In genomic region chr7:97116308-97116707, GRCh38 we compare ENCODE assay signal across 11 cellular contexts. TPM values are rescaled to one million over a fixed set of nuclear protein-coding genes. Genes with fewer than 3 reads are reported as not detected.
A peak's percentile ranks its signal among the peaks of the same experiment; 100 is the strongest.
DNase-seq lines count a peak whose midpoint lies in the region; ATAC-seq, FAIRE-seq and TF ChIP-seq lines count a peak whose summit lies in the region.
"Had no signal": no experiment of that assay in that cellular context is flagged by ENCODE, and none has a peak within 500 bp of the region (broad histone marks: within the 10 kb centered on the region; RNA-seq: fewer than 3 reads in every experiment).

No MANE protein-coding gene starts in this region.

- H3K18ac ChIP-seq in mesendoderm (ENCODE audit: low read length), result no peak overlapping the region

- H2BK5ac ChIP-seq in mesendoderm (ENCODE audit: low read length), result no peak overlapping the region

- no peaks in the 10 kb centered on the region for H3K9me2 ChIP-seq in SU-DHL-6 (replicated peaks; ENCODE audit: insufficient read depth, low read length)

- TF ChIP-seq EP300 in suprapubic skin (IDR thresholded peaks at IDR 0.05), result no peak

- H3K27ac Mint-ChIP-seq in CD4-positive, alpha-beta T cell, result peak overlapping the region; percentile 89
- H3K27ac Mint-ChIP-seq in HFFc6, result peak overlapping the region; percentile 98

- peak overlapping the region; percentile 93 for H4K8ac ChIP-seq in mesendoderm (ENCODE audit: low read depth, low read length)

- no peak for TF ChIP-seq POLR2A in suprapubic skin (IDR thresholded peaks at IDR 0.05)

- intact Hi-C loops in CD4-positive, alpha-beta T cell (cut with DNase I, micrococcal nuclease), result loop anchor here in 1 of 2 experiments (5.0 to 10.0 kb wide), 5 partner anchors 412 to 1761 kb away; partner anchors contain the start of genes BRI3, LMTK2, SEM1 and TECPR1

- H3K36me3 Mint-ChIP-seq in CD4-positive, alpha-beta T cell (ENCODE audit: low read depth), result peaks cover 13% of the 10 kb centered on the region
- H3K36me3 Mint-ChIP-seq in HFFc6 (ENCODE audit: low read depth), result 0 out of 2 replicates have a peak, but pooled peaks cover 4% of the 10 kb centered on the region

- no peaks in the 10 kb centered on the region for H3K9me3 ChIP-seq in CD4-positive, alpha-beta T cell (ENCODE audit: control insufficient read depth, low read length)
- peaks cover 7% of the 10 kb centered on the region; the same call in 1 of the 2 replicates for H3K9me3 ChIP-seq in SU-DHL-6 (ENCODE audit: insufficient read depth, low read length)
- H3K9me3 ChIP-seq in suprapubic skin, result no peaks in the 10 kb centered on the region

- no peak overlapping the region for H4K5ac ChIP-seq in mesendoderm (ENCODE audit: low read length)

- H3K4me3 Mint-ChIP-seq in CD4-positive, alpha-beta T cell, result peak overlapping the region; percentile 97
- peak overlapping the region; percentile 99 for H3K4me3 Mint-ChIP-seq in HFFc6

- no peak for TF ChIP-seq CTCF in CD4-positive, alpha-beta T cell (IDR thresholded peaks at IDR 0.05)
- no peak for TF ChIP-seq CTCF in HFFc6 (IDR thresholded peaks at IDR 0.05)
- no peak for TF ChIP-seq CTCF in SU-DHL-6 (IDR thresholded peaks at IDR 0.05; ENCODE audit: insufficient read depth, low read length, poor library complexity, severe bottlenecking)
- no peak for TF ChIP-seq CTCF in suprapubic skin (IDR thresholded peaks at IDR 0.05)

- H3K79me1 ChIP-seq in mesendoderm (ENCODE audit: low read length), result peaks cover 4% of the 10 kb centered on the region

- POLR2A ChIA-PET in CD4-positive, alpha-beta T cell (lab: Charles Lee), result interaction anchor here (1.4 to 1.7 kb wide), 4 partner anchors 8 to 1135 kb away, joined by 4 to 8 read pairs (median 4); partner anchors contain the start of gene ASNS

- no peak overlapping the region for H3K27ac ChIP-seq in CD4-positive, alpha-beta T cell (ENCODE audit: low read depth, low read length)
- H3K27ac ChIP-seq in SU-DHL-6 (ENCODE audit: low read depth, low read length) (peak overlapping the region; percentile 54), mesendoderm (ENCODE audit: low read depth, low read length) (no peak overlapping the region), suprapubic skin (no peak overlapping the region)

- H3K9ac ChIP-seq in SU-DHL-6 (ENCODE audit: low read length), result no peak overlapping the region
- no peak overlapping the region for H3K9ac ChIP-seq in mesendoderm (ENCODE audit: low read length)

- H3K56ac ChIP-seq in mesendoderm (ENCODE audit: low read length), result no peak overlapping the region

- H3K4me1 Mint-ChIP-seq in CD4-positive, alpha-beta T cell (ENCODE audit: low read depth), result peaks cover 48% of the 10 kb centered on the region
- H3K4me1 Mint-ChIP-seq in HFFc6 (ENCODE audit: low read depth), result peaks cover 46% of the 10 kb centered on the region

- no peak for ATAC-seq in CD4-positive, alpha-beta T cell (ENCODE audit: poor library complexity)

- peaks cover 6% of the 10 kb centered on the region; the same call in 1 of the 2 replicates for H3K36me3 ChIP-seq in SU-DHL-6 (ENCODE audit: low read length)
- no peaks in the 10 kb centered on the region for H3K36me3 ChIP-seq in mesendoderm (ENCODE audit: control insufficient read depth, insufficient read depth, low read length)
- no peaks in the 10 kb centered on the region for H3K36me3 ChIP-seq in suprapubic skin
- H3K36me3 ChIP-seq: heart left ventricle had no signal

- no peaks in the 10 kb centered on the region for H3K27me3 Mint-ChIP-seq in CD4-positive, alpha-beta T cell
- no peaks in the 10 kb centered on the region; the same call in 1 of the 2 replicates for H3K27me3 Mint-ChIP-seq in HFFc6 (ENCODE audit: insufficient read depth)

- peak overlapping the region; percentile 73 for H2AFZ ChIP-seq in SU-DHL-6 (ENCODE audit: low read depth, low read length, severe bottlenecking)

- H2BK120ac ChIP-seq in mesendoderm (ENCODE audit: low read depth, low read length), result no peak overlapping the region

- peaks cover 38% of the 10 kb centered on the region for H3F3A ChIP-seq in SU-DHL-6 (ENCODE audit: insufficient read depth)

- FAIRE-seq in RCC 7860 (lab: Jason Lieb, UNC), result no peak

- no peak overlapping the region for H3K4ac ChIP-seq in mesendoderm (ENCODE audit: low read depth, low read length)

- H3K4me3 ChIP-seq in SU-DHL-6 (ENCODE audit: insufficient read depth, low read length, poor library complexity, severe bottlenecking) (peak overlapping the region; percentile 23), mesendoderm (ENCODE audit: low read length) (no peak overlapping the region), suprapubic skin (no peak overlapping the region)

- H3K4me1 ChIP-seq in mesendoderm (ENCODE audit: control insufficient read depth, low read depth, low read length), result peaks cover 2% of the 10 kb centered on the region
- peaks cover 18% of the 10 kb centered on the region for H3K4me1 ChIP-seq in suprapubic skin

- no peak overlapping the region for H2BK15ac ChIP-seq in mesendoderm (replicated peaks; ENCODE audit: low read depth)

- WGBS in mesendoderm (ENCODE audit: extremely low coverage, insufficient coverage, low lambda C conversion rate), result no CpG with 5 or more reads among the region's 5 CpGs
- WGBS in suprapubic skin, result 83% methylated on average over 5 of the region's 5 CpGs

- no peaks in the 10 kb centered on the region for H3K9me3 Mint-ChIP-seq in CD4-positive, alpha-beta T cell
- no peaks in the 10 kb centered on the region for H3K9me3 Mint-ChIP-seq in HFFc6

- H3K27me3 ChIP-seq in CD4-positive, alpha-beta T cell (ENCODE audit: control insufficient read depth, insufficient read depth, low read length), result no peaks in the 10 kb centered on the region
- H3K27me3 ChIP-seq in SU-DHL-6 (ENCODE audit: low read length), result no peaks in the 10 kb centered on the region
- H3K27me3 ChIP-seq in mesendoderm (ENCODE audit: insufficient read depth, low read length, poor library complexity), result no peaks in the 10 kb centered on the region
- peaks cover 7% of the 10 kb centered on the region for H3K27me3 ChIP-seq in suprapubic skin
- H3K27me3 ChIP-seq: heart left ventricle had no signal

- H2AK5ac ChIP-seq in mesendoderm (ENCODE audit: low read length), result no peak overlapping the region

- CTCF ChIA-PET in CD4-positive, alpha-beta T cell (lab: Charles Lee), result no interaction called here

- no peak for DNase-seq in CD4-positive, alpha-beta T cell
- DNase-seq in HFFc6 (peak; percentile 59), mesendoderm (no peak), NCI-H146 treated with DMSO at 0.1 percent for 48 hours (lab: John Stamatoyannopoulos, UW; ENCODE audit: unreplicated experiment) (no peak), RCC 7860 (ENCODE audit: low spot score) (no peak), suprapubic skin (ENCODE audit: low spot score in 2 of 2) (no peak)
- no peak for DNase-seq in stimulated activated CD4-positive, alpha-beta T cell treated with anti-CD3 and anti-CD28 coated beads, Interleukin-2, amount 100 ng/mL, for 48 hours
- DNase-seq: heart left ventricle; NCI-H526; stimulated activated CD4-positive, alpha-beta T cell treated with anti-CD3 and anti-CD28 coated beads, Interleukin-12 subunit alpha, Interleukin-12 subunit beta, amount 100 ng/mL, for 4 hours had no signal

- peaks cover 36% of the 10 kb centered on the region for H3K79me2 ChIP-seq in SU-DHL-6 (ENCODE audit: insufficient read depth, low read length)
- peaks cover 5% of the 10 kb centered on the region for H3K79me2 ChIP-seq in mesendoderm (ENCODE audit: control insufficient read depth, insufficient read depth, low read length)

- H3K4me2 ChIP-seq in SU-DHL-6 (ENCODE audit: low read depth, low read length, poor library complexity, severe bottlenecking) (peak overlapping the region; percentile 45), mesendoderm (ENCODE audit: low read length) (no peak overlapping the region)

- no peaks in the 10 kb centered on the region for H4K20me1 ChIP-seq in SU-DHL-6 (ENCODE audit: low read depth, low read length)

- H3K23ac ChIP-seq in mesendoderm (ENCODE audit: low read length), result no peak overlapping the region

RNA-seq across cellular contexts. Expression of gene SDHAF3, which starts 1.2 kb away (rescaled TPM):
- total RNA-seq in CD4-positive, alpha-beta T cell, result 1 to 10 TPM; 3.2 to 5.0 TPM
- total RNA-seq in HFFc6 (2021; fragmentation: NEBNext Ultra II Directional; extraction: Animal tissue kit (Norgen Biotek cat#: 25700)), result 10 to 100 TPM; 10.9 to 17.9 (median 14.8) TPM
- 22.3 TPM for polyA plus RNA-seq in mesendoderm (2013, experiment 1 of 2)
- polyA plus RNA-seq in mesendoderm (2013, experiment 2 of 2), result 22.8 TPM
- 10 to 100 TPM in 2 of 4 donors, 1 to 10 TPM in 2; 8.9 to 12.1 (median 10.1) TPM for total RNA-seq in suprapubic skin
